Comparison of ENCODE assay signal across 1 cellular context in the genomic region with DNA sequence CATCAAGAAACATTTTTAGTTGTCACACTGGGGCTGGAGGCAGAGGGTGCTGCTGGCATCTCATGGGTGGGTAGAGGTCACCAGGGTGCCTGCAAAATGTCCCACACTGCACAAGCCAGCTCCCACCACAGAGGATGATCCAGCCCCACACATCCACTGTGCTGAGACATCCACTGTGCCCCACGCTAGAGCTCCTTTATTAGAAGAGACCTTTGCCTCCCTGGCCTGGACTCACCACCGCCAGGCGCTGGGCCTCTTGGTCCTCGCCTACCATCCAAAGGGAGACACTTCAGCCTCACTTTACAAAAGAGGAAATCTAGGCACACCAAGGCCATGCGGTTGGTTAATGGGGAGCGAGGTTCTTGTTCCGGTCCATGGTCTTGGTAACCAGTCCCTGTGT.
TF ChIP-seq lines count a peak whose summit lies in the region.

No MANE protein-coding gene starts in this region.

TF ChIP-seq in IMR-90, 13 proteins besides CTCF, POLR2A, EP300 and RAD21:
- TF ChIP-seq, protein P1, sequence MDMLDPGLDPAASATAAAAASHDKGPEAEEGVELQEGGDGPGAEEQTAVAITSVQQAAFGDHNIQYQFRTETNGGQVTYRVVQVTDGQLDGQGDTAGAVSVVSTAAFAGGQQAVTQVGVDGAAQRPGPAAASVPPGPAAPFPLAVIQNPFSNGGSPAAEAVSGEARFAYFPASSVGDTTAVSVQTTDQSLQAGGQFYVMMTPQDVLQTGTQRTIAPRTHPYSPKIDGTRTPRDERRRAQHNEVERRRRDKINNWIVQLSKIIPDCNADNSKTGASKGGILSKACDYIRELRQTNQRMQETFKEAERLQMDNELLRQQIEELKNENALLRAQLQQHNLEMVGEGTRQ (IDR thresholded peaks at IDR 0.05; ENCODE audit: low read depth, low read length), result no peak
- no peak for TF ChIP-seq RFX5 (IDR thresholded peaks at IDR 0.05; ENCODE audit: low read depth, low read length)
- TF ChIP-seq RCOR1 (IDR thresholded peaks at IDR 0.05; ENCODE audit: insufficient replicate concordance, low read length), result no peak
- no peak for TF ChIP-seq MXI1 (IDR thresholded peaks at IDR 0.05; ENCODE audit: borderline replicate concordance, low read depth, low read length)
- no peak for TF ChIP-seq BHLHE40 (IDR thresholded peaks at IDR 0.05; ENCODE audit: low read depth, low read length)
- no peak for TF ChIP-seq CHD1 (IDR thresholded peaks at IDR 0.05; ENCODE audit: low read depth, low read length)
- no peak for TF ChIP-seq SMC3 (IDR thresholded peaks at IDR 0.05; ENCODE audit: low read depth, low read length)
- no peak for TF ChIP-seq NFE2L2 (IDR thresholded peaks at IDR 0.05; ENCODE audit: low read depth, low read length)
- TF ChIP-seq CEBPB (IDR thresholded peaks at IDR 0.05; ENCODE audit: low read depth, low read length), result no peak
- no peak for TF ChIP-seq FOS (IDR thresholded peaks at IDR 0.05; ENCODE audit: low read depth, low read length)
